Comparison of ENCODE assay signal across 17 cellular contexts in the genomic region with DNA sequence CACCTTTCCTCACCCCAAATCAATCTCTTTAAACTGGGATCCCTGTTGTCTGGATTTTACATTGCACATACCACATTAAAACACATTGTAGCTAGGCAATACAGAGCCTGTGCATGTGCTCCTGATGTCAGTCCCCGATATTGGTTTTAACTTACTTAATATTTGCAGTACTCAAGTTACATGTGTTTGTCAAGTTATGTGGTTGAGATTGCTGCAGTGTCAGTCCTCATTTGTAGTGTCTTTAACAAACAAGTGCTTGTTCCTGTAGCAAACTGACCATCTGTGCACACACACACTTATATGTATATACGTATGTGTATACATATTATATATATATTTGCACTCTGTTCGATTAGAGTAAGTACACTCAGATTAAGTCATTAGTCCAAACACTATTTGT.
"Had no signal": no experiment of that assay in that cellular context is flagged by ENCODE, and none has a peak within 500 bp of the region (broad histone marks: within the 10 kb centered on the region; RNA-seq: fewer than 3 reads in every experiment).

No MANE protein-coding gene starts in this region.

- H3K27ac ChIP-seq: neutrophil, right atrium auricular region, suprapubic skin, WERI-Rb-1 had no signal

- H3K4me1 ChIP-seq: right atrium auricular region, suprapubic skin had no signal

- DNase-seq: activated CD4-positive, alpha-beta memory T cell treated with anti-CD3 and anti-CD28 coated beads, Interleukin-2, amount 10 ng/mL, durations not matched to agents 7 days and 5 days; activated CD4-positive, alpha-beta T cell treated with anti-CD3 and anti-CD28 coated beads for 36 hours; activated naive CD4-positive, alpha-beta T cell treated with anti-CD3 and anti-CD28 coated beads, Interleukin-2, amount 50 U/mL, for 16 hours; activated T-cell treated with anti-CD3 and anti-CD28 coated beads, Interleukin-2, amount 50 U/mL, for 24 hours; effector memory CD4-positive, alpha-beta T cell; foreskin fibroblast; kidney glomerular epithelial cell; mesendoderm; natural killer cell; small intestine; stimulated activated CD4-positive, alpha-beta T cell treated with anti-CD3 and anti-CD28 coated beads, Interleukin-4, amount 100 ng/mL, for 4 hours; stimulated activated naive CD8-positive, alpha-beta T cell treated with anti-CD3 and anti-CD28 coated beads, Interleukin-15, Interleukin-2, amounts not matched to agents 100 U/mL and 50 U/mL, for 24 hours; trophoblast cell; WERI-Rb-1 had no signal

- H3K36me3 ChIP-seq: neutrophil, right atrium auricular region, suprapubic skin, WERI-Rb-1 had no signal

- H3K4me3 ChIP-seq: right atrium auricular region, suprapubic skin had no signal

- H3K27me3 ChIP-seq: right atrium auricular region, suprapubic skin had no signal

- H3K9me3 ChIP-seq: neutrophil, right atrium auricular region, suprapubic skin had no signal
